In genomic region chr2:113324684-113325160, GRCh38 we compare ENCODE assay signal across 8 cellular contexts. TPM values are rescaled to one million over a fixed set of nuclear protein-coding genes. Genes with fewer than 3 reads are reported as not detected.
DNase-seq lines count a peak whose midpoint lies in the region; ATAC-seq, FAIRE-seq and TF ChIP-seq lines count a peak whose summit lies in the region.

No MANE protein-coding gene starts in this region.

- H3K4me3 ChIP-seq in breast epithelium: peak overlapping the region; percentile 31 to 72 (median 53)
- peak overlapping the region; percentile 18 to 78 (median 47) for H3K4me3 ChIP-seq in keratinocyte (ENCODE audit: control insufficient read depth in 2 of 3, extremely low read depth in 1 of 3, insufficient read depth in 2 of 3, low read depth in 1 of 3, low read length in 3 of 3)

- H3K4me1 ChIP-seq in breast epithelium (no peaks in the 10 kb centered on the region), keratinocyte (ENCODE audit: control insufficient read depth, extremely low read depth, insufficient read depth, low read length) (peaks cover 36% of the 10 kb centered on the region)

- H4K20me1 ChIP-seq in keratinocyte (ENCODE audit: control insufficient read depth, extremely low read depth, insufficient read depth, low read length): no peaks in the 10 kb centered on the region

- ATAC-seq in HG02885 (IDR thresholded peaks at IDR 0.05; ENCODE audit: poor library complexity, unreplicated experiment): no peak

- H3K27me3 ChIP-seq in breast epithelium: no peaks in the 10 kb centered on the region
- no peaks in the 10 kb centered on the region for H3K27me3 ChIP-seq in keratinocyte (ENCODE audit: control insufficient read depth, extremely low read depth, insufficient read depth, low read length)

- TF ChIP-seq CTCF in breast epithelium (IDR thresholded peaks at IDR 0.05) (no peak), keratinocyte (optimal IDR thresholded peaks at IDR 0.05 in 1 of 3, IDR thresholded peaks at IDR 0.05 in 1 of 3, conservative IDR thresholded peaks at IDR 0.05 in 1 of 3; ENCODE audit: extremely low read depth in 1 of 3, insufficient read depth in 2 of 3, low read length in 3 of 3) (no peak)

- dilution Hi-C loops in keratinocyte (cut with MboI; ENCODE audit: extremely low pct_ligation_motif_present, low sequenced_read_pairs): no loop called here

- H3K9ac ChIP-seq in keratinocyte (ENCODE audit: control insufficient read depth, extremely low read depth, insufficient read depth, low read length): peak overlapping the region; percentile 81

- no peak for TF ChIP-seq POLR2A in breast epithelium (IDR thresholded peaks at IDR 0.05)

- no peaks in the 10 kb centered on the region for H3K9me1 ChIP-seq in keratinocyte (ENCODE audit: control insufficient read depth, extremely low read depth, insufficient read depth, low read length)

- H3K27ac ChIP-seq in breast epithelium (peak overlapping the region; percentile 42 to 76), keratinocyte (ENCODE audit: control insufficient read depth, insufficient read depth, low read length) (peak overlapping the region; percentile 82)

- DNase-seq in GDM1 (lab: John Stamatoyannopoulos, UW) (peak; percentile 29), NCI-H1436 treated with DMSO at 0.1 percent for 48 hours (lab: John Stamatoyannopoulos, UW) (peak; percentile 39), T1000 (lab: John Stamatoyannopoulos, UW) (peak; percentile 15), breast epithelium (ENCODE audit: low spot score in 2 of 2) (no peak), keratinocyte (ENCODE audit: low read depth, low spot score) (peak; percentile 25)
- DNase-seq in stimulated activated CD4-positive, alpha-beta T cell treated with anti-CD3 and anti-CD28 coated beads, Interleukin-1b, Interleukin-23, amount 100 ng/mL, for 24 hours (ENCODE audit: low read depth in 4 of 4, low spot score in 1 of 4): peak; percentile 2 to 45 (median 25)
- DNase-seq in NK-92 treated with Interleukin-12 subunit alpha and Interleukin-12 subunit beta, amount 100 ng/mL, for 24 hours (lab: John Stamatoyannopoulos, UW): no peak

- intact Hi-C loops in breast epithelium (cut with DNase I; ENCODE audit: low total_unique reads): no loop called here

- FAIRE-seq in keratinocyte (lab: Jason Lieb, UNC): no peak

- H2AFZ ChIP-seq in keratinocyte (ENCODE audit: control insufficient read depth, low read length): peak overlapping the region; percentile 76

- H3K79me2 ChIP-seq in keratinocyte (ENCODE audit: control insufficient read depth, insufficient read depth, low read length): peaks cover 7% of the 10 kb centered on the region

- H3K36me3 ChIP-seq in breast epithelium (no peaks in the 10 kb centered on the region), keratinocyte (ENCODE audit: control insufficient read depth in 2 of 2, extremely low read depth in 1 of 2, insufficient read depth in 2 of 2, low read length in 2 of 2) (no peaks in the 10 kb centered on the region)

- H3K9me3 ChIP-seq in breast epithelium: no peaks in the 10 kb centered on the region
- no peaks in the 10 kb centered on the region for H3K9me3 ChIP-seq in keratinocyte (ENCODE audit: control insufficient read depth, low read depth, low read length)

- peak overlapping the region; percentile 54 for H3K4me2 ChIP-seq in keratinocyte (ENCODE audit: control insufficient read depth, extremely low read depth, insufficient read depth, low read depth, low read length)

RNA-seq across cellular contexts. Expression of gene PAX8, which starts 46.0 kb away (rescaled TPM):
- total RNA-seq in breast epithelium: 1 to 10 TPM in 2 of 3 donors, under 1 TPM in 1; under 0.01 to 2.6 (median 1.0) TPM
- 3.4 to 5.9 TPM (median 4.4 TPM) in 3 replicates for polyA plus RNA-seq in keratinocyte
- 3.4 TPM for polyA plus RNA-seq in keratinocyte (2011; ENCODE audit: low read depth)
- polyA plus RNA-seq in keratinocyte (2011; cell fraction: cytosol; rRNA removed): 5.5 and 7.0 TPM in 2 replicates
- 7.3 and 7.6 TPM in 2 replicates for polyA plus RNA-seq in keratinocyte (2011; cell fraction: nucleus; rRNA removed)
- polyA plus RNA-seq in keratinocyte (2012; ENCODE audit: low replicate concordance): 8.2 and 8.9 TPM in 2 replicates
- polyA minus RNA-seq in keratinocyte: 5.7 to 8.2 TPM (median 6.8 TPM) in 3 replicates
- 2.1 TPM for polyA minus RNA-seq in keratinocyte (2011; cell fraction: cytosol; rRNA and poly(A)+ RNA removed)
- polyA minus RNA-seq in keratinocyte (2011; cell fraction: nucleus; rRNA and poly(A)+ RNA removed): 5.5 and 6.1 TPM in 2 replicates

Comparison
In these comparisons a context has a peak if more than half of its experiments do, and no peak if none do; other contexts are left out.
1. DNase-seq: peak in GDM1 (single experiment), NCI-H1436 treated with DMSO at 0.1 percent for 48 hours (single experiment), T1000 (single experiment), keratinocyte (single experiment) and stimulated activated CD4-positive, alpha-beta T cell treated with anti-CD3 and anti-CD28 coated beads, Interleukin-1b, Interleukin-23, amount 100 ng/mL, for 24 hours (4 of 4); none in breast epithelium (0 of 2) and NK-92 treated with Interleukin-12 subunit alpha and Interleukin-12 subunit beta, amount 100 ng/mL, for 24 hours (single experiment).